In genomic region chr9:92481029-92481633, GRCh38 we compare ENCODE assay signal across 11 cellular contexts. TPM values are rescaled to one million over a fixed set of nuclear protein-coding genes. Genes with fewer than 3 reads are reported as not detected.
DNase-seq lines count a peak whose midpoint lies in the region; ATAC-seq, FAIRE-seq and TF ChIP-seq lines count a peak whose summit lies in the region.
"Had no signal": no experiment of that assay in that cellular context is flagged by ENCODE, and none has a peak within 500 bp of the region (broad histone marks: within the 10 kb centered on the region; RNA-seq: fewer than 3 reads in every experiment).

No MANE protein-coding gene starts in this region.

- peak overlapping the region in 1 of 2 donors; percentile 35 for H3K9ac ChIP-seq in duodenal mucosa (ENCODE audit: low read depth in 1 of 2, low read length in 2 of 2)

- TF ChIP-seq POLR2A in GM12892 (IDR thresholded peaks at IDR 0.05; ENCODE audit: low read depth, low read length), result no peak
- TF ChIP-seq POLR2A in prostate gland (IDR thresholded peaks at IDR 0.05), result no peak
- no peak for TF ChIP-seq POLR2A in spleen (IDR thresholded peaks at IDR 0.05)

- no peaks in the 10 kb centered on the region for H3K9me3 ChIP-seq in duodenal mucosa (ENCODE audit: control insufficient read depth in 1 of 2, low read length in 2 of 2)
- no peaks in the 10 kb centered on the region for H3K9me3 ChIP-seq in prostate gland
- no peaks in the 10 kb centered on the region for H3K9me3 ChIP-seq in BE2C
- no peaks in the 10 kb centered on the region for H3K9me3 ChIP-seq in spleen
- H3K9me3 ChIP-seq: testis had no signal

- H3K27ac ChIP-seq in duodenal mucosa (ENCODE audit: low read depth, low read length) (no peak overlapping the region), prostate gland (peak overlapping the region; percentile 2 to 48), spleen (no peak overlapping the region)

- DNase-seq in GM12892 (ENCODE audit: insufficient read length), result no peak
- no peak for DNase-seq in prostate gland (ENCODE audit: low spot score)
- DNase-seq in BE2C, result no peak
- DNase-seq in spleen, result no peak
- DNase-seq in activated CD8-positive, alpha-beta memory T cell treated with anti-CD3 and anti-CD28 coated beads, Interleukin-2, amount 50 U/mL, for 48 hours, result no peak
- no peak for DNase-seq in activated CD4-positive, alpha-beta T cell treated with anti-CD3 and anti-CD28 coated beads for 1 hour
- DNase-seq: DMS79, testis had no signal

- no peaks in the 10 kb centered on the region for H3K36me3 ChIP-seq in duodenal mucosa (ENCODE audit: control insufficient read depth in 1 of 2, insufficient read depth in 2 of 2, low read length in 2 of 2)
- H3K36me3 ChIP-seq in prostate gland, result no peaks in the 10 kb centered on the region
- no peaks in the 10 kb centered on the region for H3K36me3 ChIP-seq in BE2C
- no peaks in the 10 kb centered on the region for H3K36me3 ChIP-seq in spleen

- H3K27me3 ChIP-seq in duodenal mucosa (ENCODE audit: control insufficient read depth in 1 of 2, insufficient read depth in 2 of 2, low read length in 2 of 2) (no peaks in the 10 kb centered on the region), prostate gland (replicated peaks; ENCODE audit: insufficient read depth) (no peaks in the 10 kb centered on the region), BE2C (no peaks in the 10 kb centered on the region), spleen (replicated peaks in 1 of 7) (no peaks in the 10 kb centered on the region)
- H3K27me3 ChIP-seq: testis had no signal

- WGBS in prostate gland, result 45% methylated on average over 2 of the region's 2 CpGs
- WGBS in spleen, 5 donors, result 53 to 74% (median 65%) methylated on average over 2 of the region's 2 CpGs

- intact Hi-C loops in prostate gland (cut with DNase I), result no loop called here
- intact Hi-C loops in spleen (cut with DNase I; ENCODE audit: low total_unique reads), result no loop called here

- H3K4me3 ChIP-seq in duodenal mucosa (ENCODE audit: low read depth in 1 of 2, low read length in 2 of 2) (peak overlapping the region; percentile 23 to 25), prostate gland (no peak overlapping the region), BE2C (ENCODE audit: low read depth, low read length) (no peak overlapping the region), spleen (no peak overlapping the region)
- H3K4me3 ChIP-seq: testis had no signal

- peak; percentile 42 for FAIRE-seq in GM12892 (lab: Jason Lieb, UNC)

- TF ChIP-seq CTCF in prostate gland (IDR thresholded peaks at IDR 0.05) (no peak), BE2C (IDR thresholded peaks at IDR 0.05; ENCODE audit: low read depth, low read length) (no peak), spleen (IDR thresholded peaks at IDR 0.05 in 8 of 11, conservative IDR thresholded peaks at IDR 0.05 in 3 of 11) (no peak)

- peak; percentile 62 for ATAC-seq in HG03571 (IDR thresholded peaks at IDR 0.05; ENCODE audit: unreplicated experiment)

- peaks cover 4 to 10% of the 10 kb centered on the region in 2 donors for H3K4me1 ChIP-seq in duodenal mucosa (ENCODE audit: control insufficient read depth in 1 of 2, insufficient read depth in 2 of 2, low read length in 2 of 2)
- H3K4me1 ChIP-seq in prostate gland (replicated peaks), result peaks cover 7% of the 10 kb centered on the region
- peaks cover 4% of the 10 kb centered on the region; the same call in 1 of the 2 replicates for H3K4me1 ChIP-seq in BE2C
- H3K4me1 ChIP-seq in spleen, result no peaks in the 10 kb centered on the region

RNA-seq across cellular contexts. Expression of gene ASPN, which starts 1.2 kb away (rescaled TPM):
- 0.25 TPM for polyA plus RNA-seq in GM12892 (2012; ENCODE audit: missing spikeins)
- total RNA-seq in prostate gland (1 to 10 TPM in 1 of 2 donors, under 1 TPM in 1; 0.68 to 1.8 TPM), spleen (1 to 10 TPM in 3 of 7 donors, under 1 TPM in 3, not detected in 1; 0.32 to 2.0 (median 1.0) TPM)
- not detected for polyA plus RNA-seq in BE2C (2012; ENCODE audit: insufficient read depth, insufficient read length, low read depth)
- 1 to 10 TPM in 1 of 3 donors, under 1 TPM in 2; 0.64 to 1.1 (median 0.83) TPM for polyA plus RNA-seq in spleen
- total RNA-seq: activated T-helper 2 cell treated with anti-CD3 and anti-CD28 coated beads, Interferon-gamma antibody, Interleukin-2, Interleukin-4, amounts not matched to agents 10 μg/mL and 5 μg/mL and 100 μg/mL, durations not matched to agents 14 hours and 24 hours and 36 hours had no signal

RNA-seq across cellular contexts. Expression of gene ECM2, which starts 54.7 kb away (rescaled TPM):
- polyA plus RNA-seq in GM12892 (2012; ENCODE audit: missing spikeins), result 1.3 TPM
- total RNA-seq in prostate gland (10 to 100 TPM in 1 of 2 donors, 1 to 10 TPM in 1; 2.6 to 14.1 TPM), spleen (1 to 10 TPM in 1 of 7 donors, under 1 TPM in 4, not detected in 2; 0.28 to 1.7 (median 0.49) TPM)
- polyA plus RNA-seq in BE2C (2012; ENCODE audit: insufficient read depth, insufficient read length, low read depth), result not detected
- polyA plus RNA-seq in spleen, result under 1 TPM; 0.22 to 0.68 (median 0.45) TPM
- total RNA-seq: activated T-helper 2 cell treated with anti-CD3 and anti-CD28 coated beads, Interferon-gamma antibody, Interleukin-2, Interleukin-4, amounts not matched to agents 10 μg/mL and 5 μg/mL and 100 μg/mL, durations not matched to agents 14 hours and 24 hours and 36 hours had no signal

RNA-seq across cellular contexts. Expression of gene OMD, which starts 56.9 kb away (rescaled TPM):
- polyA plus RNA-seq in GM12892 (2012; ENCODE audit: missing spikeins), result 0.70 TPM
- total RNA-seq in prostate gland (1 to 10 TPM; 3.6 to 6.5 TPM), spleen (under 1 TPM in 6 of 7 donors, not detected in 1; 0.10 to 0.85 (median 0.57) TPM)
- polyA plus RNA-seq in BE2C (2012; ENCODE audit: insufficient read depth, insufficient read length, low read depth), result not detected
- 1 to 10 TPM in 1 of 3 donors, under 1 TPM in 2; 0.28 to 1.0 (median 0.61) TPM for polyA plus RNA-seq in spleen
- total RNA-seq: activated T-helper 2 cell treated with anti-CD3 and anti-CD28 coated beads, Interferon-gamma antibody, Interleukin-2, Interleukin-4, amounts not matched to agents 10 μg/mL and 5 μg/mL and 100 μg/mL, durations not matched to agents 14 hours and 24 hours and 36 hours had no signal

Comparison
In these comparisons a context has a peak if more than half of its experiments do, and no peak if none do; other contexts are left out.
1. H3K27ac ChIP-seq: peak in prostate gland (2 of 2); none in duodenal mucosa (single experiment) and spleen (0 of 8).
2. H3K4me3 ChIP-seq: peak in duodenal mucosa (2 of 2); none in prostate gland (0 of 2), BE2C (single experiment) and spleen (0 of 8).